ENCODE assay signal across 17 cellular contexts in the genomic region with DNA sequence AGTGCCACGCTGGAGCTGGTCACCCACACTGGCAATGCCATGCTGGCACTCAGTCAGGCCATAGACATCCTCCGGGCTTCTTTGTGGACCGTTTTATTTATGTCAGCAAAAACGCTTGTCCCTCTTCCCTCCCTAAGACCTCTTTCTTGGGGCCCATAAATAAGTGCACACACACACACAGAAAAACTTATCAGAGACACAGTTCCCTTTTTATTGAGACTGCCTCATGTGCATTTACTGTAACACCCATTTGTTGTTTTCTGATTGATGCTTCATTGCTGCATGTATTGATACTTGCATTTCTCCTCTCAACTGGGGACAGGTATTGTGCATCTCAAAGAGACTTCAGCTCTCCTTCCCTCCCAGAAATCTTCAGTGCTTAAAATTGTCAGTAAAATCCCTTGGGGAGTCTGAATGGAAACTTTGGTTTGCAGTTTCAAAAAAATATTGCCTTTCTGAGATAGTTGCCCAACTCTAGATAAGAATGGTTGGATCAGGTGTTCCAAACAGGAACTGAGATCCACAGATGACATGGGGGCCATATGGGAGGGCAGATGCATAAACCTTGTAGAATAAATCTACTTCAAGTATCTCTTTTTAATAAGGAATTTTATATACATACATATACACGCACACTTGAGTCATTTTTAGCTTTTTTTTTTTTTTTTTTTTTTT. TPM values are rescaled to one million over a fixed set of nuclear protein-coding genes. Genes with fewer than 3 reads are reported as not detected.
DNase-seq lines count a peak whose midpoint lies in the region; ATAC-seq, FAIRE-seq and TF ChIP-seq lines count a peak whose summit lies in the region.
"Had no signal": no experiment of that assay in that cellular context is flagged by ENCODE, and none has a peak within 500 bp of the region (broad histone marks: within the 10 kb centered on the region; RNA-seq: fewer than 3 reads in every experiment).

No MANE protein-coding gene starts in this region.

- H3K9ac ChIP-seq in HepG2 (ENCODE audit: insufficient read depth, low read depth, low read length) (no peak overlapping the region), Karpas-422 (ENCODE audit: low read length) (peak overlapping the region; percentile 0; the same call in 1 of the 2 replicates), GM12878 (ENCODE audit: control insufficient read depth, insufficient read depth, low read length) (no peak overlapping the region)

- SMC1A ChIA-PET in GM12878 (lab: Charles Lee; ENCODE audit: uncharacterized antibody, unreplicated experiment), result interaction anchor here (1.0 to 3.9 kb wide), 8 partner anchors 9 to 109 kb away, joined by 3 to 15 read pairs (median 4); no protein-coding TSS in a partner anchor

- CTCF ChIA-PET in HepG2 (lab: Yijun Ruan, JAX; ENCODE audit: low intra/inter-chr PET ratio, low total read pairs) (no interaction called here), GM12878 (lab: Yijun Ruan, JAX) (interaction anchor here (0.7 to 2.9 kb wide), 3 partner anchors 55 to 118 kb away, joined by 3 to 9 read pairs (median 3); no protein-coding TSS in a partner anchor), Calu3 (lab: Charles Lee) (no interaction called here)

- H2AFZ ChIP-seq in HepG2 (ENCODE audit: low read length) (no peak overlapping the region), Karpas-422 (ENCODE audit: low read length) (no peak overlapping the region), GM12878 (ENCODE audit: control insufficient read depth, low read depth, low read length) (no peak overlapping the region), GM23338 (no peak overlapping the region)

- TF ChIP-seq RAD21 in HepG2 (CRISPR knock-in tag; IDR thresholded peaks at IDR 0.05) (no peak), GM12878 (IDR thresholded peaks at IDR 0.05; ENCODE audit: insufficient read depth, low read depth, low read length) (no peak)

- TF ChIP-seq POLR2A in HepG2 (IDR thresholded peaks at IDR 0.05; ENCODE audit: insufficient read depth in 1 of 2, low read depth in 2 of 2, low read length in 2 of 2), result no peak
- no peak for TF ChIP-seq POLR2A in right lobe of liver (IDR thresholded peaks at IDR 0.05)
- TF ChIP-seq POLR2A in GM12878 (IDR thresholded peaks at IDR 0.05; ENCODE audit: low read depth, low read length), result no peak

- H3K9me2 ChIP-seq in Karpas-422 (replicated peaks; ENCODE audit: insufficient read depth, low read length), result no peaks in the 10 kb centered on the region
- no peaks in the 10 kb centered on the region for H3K9me2 ChIP-seq in GM23338 (ENCODE audit: insufficient read depth)

- H3K27ac ChIP-seq in HepG2 (ENCODE audit: extremely low read length, insufficient read depth, low read length) (no peak overlapping the region), right lobe of liver (no peak overlapping the region), Karpas-422 (ENCODE audit: low read length) (peak overlapping the region; percentile 37), GM12878 (ENCODE audit: control insufficient read depth, insufficient read depth) (peak overlapping the region; percentile 37), GM23338 (ENCODE audit: low read depth) (no peak overlapping the region; the same call in 1 of the 2 replicates)
- H3K27ac ChIP-seq: HL-60 had no signal

- 97% methylated on average over 5 of the region's 5 CpGs for WGBS in HepG2 (ENCODE audit: low lambda C conversion rate)
- 70% methylated on average over 2 of the region's 5 CpGs for WGBS in right lobe of liver (ENCODE audit: insufficient coverage, low coverage, low lambda C conversion rate, missing lambda C conversion rate)
- 40% methylated on average over 5 of the region's 5 CpGs for WGBS in GM12878 (ENCODE audit: insufficient coverage, insufficient replicate concordance, low lambda C conversion rate, missing lambda C conversion rate)

- peaks cover 13 to 47% of the 10 kb centered on the region in 2 experiments for H3K36me3 ChIP-seq in HepG2 (replicated peaks in 1 of 2; ENCODE audit: control insufficient read depth in 1 of 2, insufficient read depth in 2 of 2, low read length in 2 of 2)
- peaks cover 0 to 46% (median 22%) of the 10 kb centered on the region in 4 donors for H3K36me3 ChIP-seq in right lobe of liver
- H3K36me3 ChIP-seq in Karpas-422 (ENCODE audit: insufficient read depth, low read length), result peaks cover 38% of the 10 kb centered on the region
- peaks cover 6 to 25% of the 10 kb centered on the region in 2 experiments for H3K36me3 ChIP-seq in GM12878 (ENCODE audit: control insufficient read depth in 2 of 2, insufficient read depth in 2 of 2, low read length in 1 of 2)
- H3K36me3 ChIP-seq in GM23338 (ENCODE audit: insufficient read depth), result no peaks in the 10 kb centered on the region; the same call in 1 of the 2 replicates

- FAIRE-seq in HepG2 (lab: Jason Lieb, UNC) (no peak), GM12878 (lab: Jason Lieb, UNC) (no peak)
- FAIRE-seq: A204.1, D721Med had no signal

- H3K27me3 Mint-ChIP-seq in GM23338 (ENCODE audit: insufficient read depth, low read depth, poor library complexity), result no peaks in the 10 kb centered on the region
- H3K27me3 Mint-ChIP-seq in Calu3 (ENCODE audit: unreplicated experiment), result no peaks in the 10 kb centered on the region

- H3K79me2 ChIP-seq in HepG2 (ENCODE audit: insufficient read depth, low read length) (no peaks in the 10 kb centered on the region), Karpas-422 (ENCODE audit: low read length) (peaks cover 24% of the 10 kb centered on the region), GM12878 (ENCODE audit: control insufficient read depth, insufficient read depth, low read length) (no peaks in the 10 kb centered on the region), GM23338 (replicated peaks; ENCODE audit: insufficient read depth) (no peaks in the 10 kb centered on the region)

- H3F3A ChIP-seq in GM23338 (replicated peaks; ENCODE audit: low read depth), result no peaks in the 10 kb centered on the region

- TF ChIP-seq EP300 in HepG2 (IDR thresholded peaks at IDR 0.05; ENCODE audit: low read depth in 2 of 2, low read length in 2 of 2), result no peak
- TF ChIP-seq EP300 in HepG2 (CRISPR knock-in tag; IDR thresholded peaks at IDR 0.05; ENCODE audit: borderline replicate concordance), result no peak
- TF ChIP-seq EP300 in GM12878 (IDR thresholded peaks at IDR 0.05; ENCODE audit: borderline replicate concordance in 1 of 2, control insufficient read depth in 1 of 2, low read depth in 2 of 2, low read length in 2 of 2), result no peak

- H3K27ac Mint-ChIP-seq in GM23338 (no peak overlapping the region), Calu3 (ENCODE audit: unreplicated experiment) (no peak overlapping the region)

- no peaks in the 10 kb centered on the region for H3K9me3 Mint-ChIP-seq in GM23338
- no peaks in the 10 kb centered on the region for H3K9me3 Mint-ChIP-seq in Calu3 (ENCODE audit: low read depth, unreplicated experiment)

- H3K4me3 Mint-ChIP-seq in GM23338 (no peak overlapping the region), Calu3 (ENCODE audit: low read depth, unreplicated experiment) (no peak overlapping the region)

- intact Hi-C loops in HepG2 (cut with micrococcal nuclease; ENCODE audit: unreplicated experiment), result no loop called here
- intact Hi-C loops in right lobe of liver (cut with DNase I), result no loop called here
- intact Hi-C loops in GM12878 (cut with micrococcal nuclease; ENCODE audit: unreplicated experiment), result loop anchor here (5.0 kb wide), 1 partner anchor 113 kb away; a partner anchor contains a TSS
- intact Hi-C loops in Calu3 (cut with micrococcal nuclease; ENCODE audit: unreplicated experiment), result loop anchor here (5.0 kb wide), 1 partner anchor 113 kb away; a partner anchor contains a TSS

- H3K9me3 ChIP-seq in HepG2 (ENCODE audit: low read length), result no peaks in the 10 kb centered on the region
- no peaks in the 10 kb centered on the region for H3K9me3 ChIP-seq in right lobe of liver
- no peaks in the 10 kb centered on the region for H3K9me3 ChIP-seq in Karpas-422 (ENCODE audit: low read length)
- no peaks in the 10 kb centered on the region for H3K9me3 ChIP-seq in GM12878 (replicated peaks; ENCODE audit: control insufficient read depth, insufficient read depth, low read length)
- H3K9me3 ChIP-seq: HAP-1 had no signal

- BruUV-seq in HepG2 (replicated peaks; lab: Mats Ljungman, UMichigan) (no TSS peak), GM12878 (replicated peaks; lab: Mats Ljungman, UMichigan) (no TSS peak), Calu3 (replicated peaks; lab: Mats Ljungman, UMichigan) (no TSS peak)

- H4K20me1 ChIP-seq in HepG2 (ENCODE audit: insufficient read depth, low read length) (no peaks in the 10 kb centered on the region), Karpas-422 (ENCODE audit: insufficient read depth, low read depth, low read length) (no peaks in the 10 kb centered on the region), GM12878 (ENCODE audit: control insufficient read depth, insufficient read depth) (no peaks in the 10 kb centered on the region), GM23338 (replicated peaks; ENCODE audit: insufficient read depth) (peaks cover 9% of the 10 kb centered on the region; the same call in 1 of the 2 replicates)

- ATAC-seq in HepG2 (no peak), right lobe of liver (no peak), GM12878 (peak; percentile 27; the same call in 1 of the 3 replicates), HG03354 (IDR thresholded peaks at IDR 0.05; ENCODE audit: poor library complexity, severe bottlenecking, unreplicated experiment) (no peak), GM19328 (IDR thresholded peaks at IDR 0.05; ENCODE audit: unreplicated experiment) (no peak), GM23338 (no peak)

- H3K36me3 Mint-ChIP-seq in GM23338 (ENCODE audit: low read depth) (peaks cover 11% of the 10 kb centered on the region), Calu3 (ENCODE audit: insufficient read depth, unreplicated experiment) (peaks cover 25% of the 10 kb centered on the region)

- no peak overlapping the region for H3K4me3 ChIP-seq in HepG2 (replicated peaks in 1 of 3; ENCODE audit: insufficient read depth in 1 of 3, low read depth in 2 of 3, low read length in 3 of 3)
- H3K4me3 ChIP-seq in right lobe of liver, result no peak overlapping the region
- peak overlapping the region; percentile 1; the same call in 1 of the 2 replicates for H3K4me3 ChIP-seq in Karpas-422 (ENCODE audit: low read length)
- H3K4me3 ChIP-seq in GM12878, result no peak overlapping the region
- no peak overlapping the region for H3K4me3 ChIP-seq in GM23338
- H3K4me3 ChIP-seq: HAP-1 had no signal

- DNase-seq in HepG2 (ENCODE audit: low spot score) (no peak), right lobe of liver (no peak), Karpas-422 (peak; percentile 85), GM12878 (ENCODE audit: low read depth, low spot score) (no peak), GM23338 (ENCODE audit: low spot score) (no peak), Calu3 (no peak)
- DNase-seq: DND-41, NCI-H1436, NCI-H2029 treated with DMSO at 0.1 percent for 48 hours, NCI-H510A treated with DMSO at 0.1 percent for 48 hours, SIG-M5 had no signal

- H3K4me1 ChIP-seq in HepG2 (ENCODE audit: insufficient read depth, low read length) (peaks cover 13% of the 10 kb centered on the region; the same call in 1 of the 2 replicates), right lobe of liver (peaks cover 0 to 10% (median 3%) of the 10 kb centered on the region in 4 donors), Karpas-422 (ENCODE audit: low read length) (peaks cover 28% of the 10 kb centered on the region), GM12878 (ENCODE audit: control insufficient read depth, insufficient read depth, low read length) (peaks cover 11% of the 10 kb centered on the region), GM23338 (ENCODE audit: insufficient read depth) (peaks cover 10% of the 10 kb centered on the region; the same call in 1 of the 2 replicates)

- in situ Hi-C loops in HepG2 (cut with HindIII; ENCODE audit: extremely low pct_ligation_motif_present, low pct_unique_long_range_greater_than_20kb), result no loop called here
- in situ Hi-C loops in GM12878 (cut with MboI), result no loop called here

- TF ChIP-seq CTCF in HepG2 (CRISPR knock-in tag; IDR thresholded peaks at IDR 0.05), result no peak
- TF ChIP-seq CTCF in right lobe of liver (IDR thresholded peaks at IDR 0.05), result no peak
- TF ChIP-seq CTCF in GM12878 (IDR thresholded peaks at IDR 0.05 in 2 of 3, conservative IDR thresholded peaks at IDR 0.05 in 1 of 3; ENCODE audit: control insufficient read depth in 2 of 3, extremely low read depth in 1 of 3, insufficient read depth in 1 of 3, low read depth in 3 of 3, low read length in 3 of 3), result no peak
- no peak for TF ChIP-seq CTCF in GM23338 (conservative IDR thresholded peaks at IDR 0.05; ENCODE audit: low read depth in 2 of 2)
- TF ChIP-seq CTCF in Calu3 (IDR thresholded peaks at IDR 0.05; ENCODE audit: unreplicated experiment), result no peak

- H3K27me3 ChIP-seq in HepG2 (ENCODE audit: control insufficient read depth in 1 of 2, insufficient read depth in 2 of 2, low read length in 2 of 2) (no peaks in the 10 kb centered on the region), right lobe of liver (no peaks in the 10 kb centered on the region), Karpas-422 (ENCODE audit: low read length) (no peaks in the 10 kb centered on the region), GM12878 (replicated peaks in 1 of 2; ENCODE audit: control insufficient read depth in 2 of 2, insufficient read depth in 2 of 2, low read length in 1 of 2) (no peaks in the 10 kb centered on the region), GM23338 (ENCODE audit: insufficient read depth) (no peaks in the 10 kb centered on the region)

- H3K4me2 ChIP-seq in HepG2 (ENCODE audit: low read depth, low read length), result no peak overlapping the region
- peak overlapping the region; percentile 31 for H3K4me2 ChIP-seq in Karpas-422 (ENCODE audit: low read depth, low read length, poor library complexity, severe bottlenecking)
- no peak overlapping the region for H3K4me2 ChIP-seq in GM12878 (ENCODE audit: control insufficient read depth, insufficient read depth)
- no peak overlapping the region for H3K4me2 ChIP-seq in GM23338

- RAD21 ChIA-PET in GM12878 (lab: Charles Lee; ENCODE audit: unreplicated experiment), result interaction anchor here (0.6 to 1.5 kb wide), 6 partner anchors 18 to 142 kb away, joined by 3 to 6 read pairs (median 4); no protein-coding TSS in a partner anchor

- H3K4me1 Mint-ChIP-seq in GM23338 (peaks cover 15% of the 10 kb centered on the region; the same call in 2 of the 3 replicates), Calu3 (ENCODE audit: low read depth, unreplicated experiment) (peaks cover 18% of the 10 kb centered on the region)

- POLR2A ChIA-PET in HepG2 (lab: Yijun Ruan, JAX), result no interaction called here
- POLR2A ChIA-PET in GM12878 (lab: Charles Lee), result interaction anchor here (1.0 to 1.6 kb wide), 2 partner anchors 17 to 18 kb away, joined by 3 to 4 read pairs; no protein-coding TSS in a partner anchor

RNA-seq across cellular contexts. Expression of a gene that starts 50.9 kb away (rescaled TPM):
- total RNA-seq in HepG2 (2016; rRNA removed; fragmentation: Illumina TruSeq; extraction: Trizol) (56.8 and 93.9 TPM in 2 replicates), right lobe of liver (100 to 1,000 TPM in 1 of 6 experiments, 10 to 100 TPM in 5; 44.5 to 150 (median 59.6) TPM), GM12878 (2014; rRNA removed) (33.9 and 39.5 TPM in 2 replicates), GM12878 (2014; rRNA removed; fragmentation: Illumina TruSeq; extraction: Trizol) (27.6 and 27.8 TPM in 2 replicates), GM12878 (2021) (47.3 and 49.1 TPM in 2 replicates), Calu3 (2022) (22.2 and 24.0 TPM in 2 replicates)
- 9.8 and 10.6 TPM in 2 replicates for total RNA-seq in HepG2 (2016; cell fraction: cytosol; rRNA removed; fragmentation: Illumina TruSeq; extraction: Trizol; ENCODE audit: low read depth)
- 54.4 and 91.0 TPM in 2 replicates for total RNA-seq in HepG2 (2016; cell fraction: insoluble cytoplasmic fraction; rRNA removed; fragmentation: Illumina TruSeq; extraction: Trizol)
- total RNA-seq in HepG2 (2016; cell fraction: membrane; rRNA removed; fragmentation: Illumina TruSeq; extraction: Trizol), result 14.0 and 18.1 TPM in 2 replicates
- 40.7 and 41.0 TPM in 2 replicates for total RNA-seq in HepG2 (2016; cell fraction: nucleus; rRNA removed; fragmentation: Illumina TruSeq; extraction: Trizol)
- polyA plus RNA-seq in HepG2 (2011; rRNA removed) (20.9 and 22.1 TPM in 2 replicates), GM12878 (2011; rRNA removed) (45.1 and 45.9 TPM in 2 replicates), GM12878 (2014; fragmentation: Illumina TruSeq; extraction: Trizol) (34.4 and 36.1 TPM in 2 replicates), GM12878 (2014; fragmentation: Nextera tagmentation; extraction: Ambion mirVana) (10 to 100 TPM; 28.5 to 37.0 TPM), GM12878 (2014; rRNA removed) (26.6 and 27.3 TPM in 2 replicates), GM12878 (2016; fragmentation: Nextera tagmentation; extraction: Ambion mirVana) (10 to 100 TPM; 63.4 to 68.2 TPM), GM23338 (2016; fragmentation: Nextera tagmentation; extraction: Ambion mirVana) (15.9 and 18.5 TPM in 2 replicates)
- polyA plus RNA-seq in HepG2 (2011; cell fraction: cytosol; rRNA removed), result 13.4 and 16.6 TPM in 2 replicates
- polyA plus RNA-seq in HepG2 (2011; cell fraction: nucleus; rRNA removed), result 34.8 and 48.7 TPM in 2 replicates
- 17.9 and 20.4 TPM in 2 replicates for polyA plus RNA-seq in HepG2 (2012)
- polyA plus RNA-seq in HepG2 (2016; cell fraction: cytosol; fragmentation: Illumina TruSeq; extraction: Trizol; ENCODE audit: low read depth), result 1.4 and 2.1 TPM in 2 replicates
- polyA plus RNA-seq in HepG2 (2016; cell fraction: insoluble cytoplasmic fraction; fragmentation: Illumina TruSeq; extraction: Trizol; ENCODE audit: low read depth), result 48.5 and 52.1 TPM in 2 replicates
- 4.7 and 5.1 TPM in 2 replicates for polyA plus RNA-seq in HepG2 (2016; cell fraction: membrane; fragmentation: Illumina TruSeq; extraction: Trizol; ENCODE audit: low read depth)
- polyA plus RNA-seq in HepG2 (2016; cell fraction: nucleus; fragmentation: Illumina TruSeq; extraction: Trizol; ENCODE audit: insufficient read depth, low read depth), result 33.7 and 36.2 TPM in 2 replicates
- 41.9 and 53.6 TPM in 2 replicates for polyA minus RNA-seq in HepG2 (2011; rRNA and poly(A)+ RNA removed; ENCODE audit: low replicate concordance)
- polyA minus RNA-seq in HepG2 (2011; cell fraction: cytosol; rRNA and poly(A)+ RNA removed), result 24.9 and 26.4 TPM in 2 replicates
- 62.1 and 67.5 TPM in 2 replicates for polyA minus RNA-seq in HepG2 (2011; cell fraction: nucleus; rRNA and poly(A)+ RNA removed)
- 145 and 211 TPM in 2 replicates for total RNA-seq in Karpas-422 (2014; rRNA removed; shearing (Covaris generic); ENCODE audit: low replicate concordance)
- 90.2 and 93.2 TPM in 2 replicates for total RNA-seq in GM12878 (2013; cell fraction: nucleolus; rRNA removed)
- 18.3 TPM for polyA plus RNA-seq in GM12878 (2011; ENCODE audit: low read depth)
- polyA plus RNA-seq in GM12878 (2011; cell fraction: cytosol; rRNA removed), result 35.6 and 43.4 TPM in 2 replicates
- polyA plus RNA-seq in GM12878 (2011; cell fraction: nucleus; rRNA removed), result 26.8 and 30.2 TPM in 2 replicates
- polyA plus RNA-seq in GM12878 (2012), result 14.7 and 18.3 TPM in 2 replicates
- 81.0 and 86.2 TPM in 2 replicates for polyA minus RNA-seq in GM12878 (2011; rRNA and poly(A)+ RNA removed)
- polyA minus RNA-seq in GM12878 (2011; cell fraction: cytosol; rRNA and poly(A)+ RNA removed), result 24.2 and 30.5 TPM in 2 replicates
- polyA minus RNA-seq in GM12878 (2011; cell fraction: nucleus; rRNA and poly(A)+ RNA removed), result 25.5 and 36.2 TPM in 2 replicates
- 75.3 and 82.0 TPM in 2 replicates for total RNA-seq in GM23338 (2014; rRNA removed; shearing (Covaris generic))

Comparison
In these comparisons a context has a peak if more than half of its experiments do, and no peak if none do; other contexts are left out.
1. H3K27ac ChIP-seq: peak in Karpas-422 (single experiment) and GM12878 (single experiment); none in HepG2 (single experiment), right lobe of liver (0 of 3) and GM23338 (single experiment).
2. intact Hi-C loops: an anchor here in GM12878 (5.0 kb wide) and Calu3 (5.0 kb wide); none called in HepG2 and right lobe of liver.